Comparison of ENCODE assay signal across 1 cellular context in the genomic region with DNA sequence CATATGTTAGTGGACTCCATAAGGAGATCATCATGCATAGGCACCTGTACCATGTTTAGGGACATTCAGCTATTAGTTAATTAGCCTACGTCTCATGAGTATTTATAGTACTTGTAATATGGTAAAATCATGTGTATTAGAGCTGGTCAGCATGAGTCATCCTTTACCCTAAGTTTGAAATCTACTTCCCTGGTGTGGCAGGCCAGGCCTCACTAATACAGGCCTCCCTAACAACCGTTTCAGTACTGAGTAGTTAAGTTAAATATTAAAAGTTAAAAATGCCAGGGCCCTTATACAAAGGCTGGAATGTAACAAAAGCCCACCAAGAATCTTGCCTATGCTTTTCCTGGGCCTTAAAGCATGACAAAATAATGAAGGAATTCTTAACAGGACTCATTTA.
TF ChIP-seq lines count a peak whose summit lies in the region.

No MANE protein-coding gene starts in this region.

TF ChIP-seq in GM23338, 12 proteins besides CTCF, POLR2A, EP300 and RAD21:
- TF ChIP-seq, protein P1, sequence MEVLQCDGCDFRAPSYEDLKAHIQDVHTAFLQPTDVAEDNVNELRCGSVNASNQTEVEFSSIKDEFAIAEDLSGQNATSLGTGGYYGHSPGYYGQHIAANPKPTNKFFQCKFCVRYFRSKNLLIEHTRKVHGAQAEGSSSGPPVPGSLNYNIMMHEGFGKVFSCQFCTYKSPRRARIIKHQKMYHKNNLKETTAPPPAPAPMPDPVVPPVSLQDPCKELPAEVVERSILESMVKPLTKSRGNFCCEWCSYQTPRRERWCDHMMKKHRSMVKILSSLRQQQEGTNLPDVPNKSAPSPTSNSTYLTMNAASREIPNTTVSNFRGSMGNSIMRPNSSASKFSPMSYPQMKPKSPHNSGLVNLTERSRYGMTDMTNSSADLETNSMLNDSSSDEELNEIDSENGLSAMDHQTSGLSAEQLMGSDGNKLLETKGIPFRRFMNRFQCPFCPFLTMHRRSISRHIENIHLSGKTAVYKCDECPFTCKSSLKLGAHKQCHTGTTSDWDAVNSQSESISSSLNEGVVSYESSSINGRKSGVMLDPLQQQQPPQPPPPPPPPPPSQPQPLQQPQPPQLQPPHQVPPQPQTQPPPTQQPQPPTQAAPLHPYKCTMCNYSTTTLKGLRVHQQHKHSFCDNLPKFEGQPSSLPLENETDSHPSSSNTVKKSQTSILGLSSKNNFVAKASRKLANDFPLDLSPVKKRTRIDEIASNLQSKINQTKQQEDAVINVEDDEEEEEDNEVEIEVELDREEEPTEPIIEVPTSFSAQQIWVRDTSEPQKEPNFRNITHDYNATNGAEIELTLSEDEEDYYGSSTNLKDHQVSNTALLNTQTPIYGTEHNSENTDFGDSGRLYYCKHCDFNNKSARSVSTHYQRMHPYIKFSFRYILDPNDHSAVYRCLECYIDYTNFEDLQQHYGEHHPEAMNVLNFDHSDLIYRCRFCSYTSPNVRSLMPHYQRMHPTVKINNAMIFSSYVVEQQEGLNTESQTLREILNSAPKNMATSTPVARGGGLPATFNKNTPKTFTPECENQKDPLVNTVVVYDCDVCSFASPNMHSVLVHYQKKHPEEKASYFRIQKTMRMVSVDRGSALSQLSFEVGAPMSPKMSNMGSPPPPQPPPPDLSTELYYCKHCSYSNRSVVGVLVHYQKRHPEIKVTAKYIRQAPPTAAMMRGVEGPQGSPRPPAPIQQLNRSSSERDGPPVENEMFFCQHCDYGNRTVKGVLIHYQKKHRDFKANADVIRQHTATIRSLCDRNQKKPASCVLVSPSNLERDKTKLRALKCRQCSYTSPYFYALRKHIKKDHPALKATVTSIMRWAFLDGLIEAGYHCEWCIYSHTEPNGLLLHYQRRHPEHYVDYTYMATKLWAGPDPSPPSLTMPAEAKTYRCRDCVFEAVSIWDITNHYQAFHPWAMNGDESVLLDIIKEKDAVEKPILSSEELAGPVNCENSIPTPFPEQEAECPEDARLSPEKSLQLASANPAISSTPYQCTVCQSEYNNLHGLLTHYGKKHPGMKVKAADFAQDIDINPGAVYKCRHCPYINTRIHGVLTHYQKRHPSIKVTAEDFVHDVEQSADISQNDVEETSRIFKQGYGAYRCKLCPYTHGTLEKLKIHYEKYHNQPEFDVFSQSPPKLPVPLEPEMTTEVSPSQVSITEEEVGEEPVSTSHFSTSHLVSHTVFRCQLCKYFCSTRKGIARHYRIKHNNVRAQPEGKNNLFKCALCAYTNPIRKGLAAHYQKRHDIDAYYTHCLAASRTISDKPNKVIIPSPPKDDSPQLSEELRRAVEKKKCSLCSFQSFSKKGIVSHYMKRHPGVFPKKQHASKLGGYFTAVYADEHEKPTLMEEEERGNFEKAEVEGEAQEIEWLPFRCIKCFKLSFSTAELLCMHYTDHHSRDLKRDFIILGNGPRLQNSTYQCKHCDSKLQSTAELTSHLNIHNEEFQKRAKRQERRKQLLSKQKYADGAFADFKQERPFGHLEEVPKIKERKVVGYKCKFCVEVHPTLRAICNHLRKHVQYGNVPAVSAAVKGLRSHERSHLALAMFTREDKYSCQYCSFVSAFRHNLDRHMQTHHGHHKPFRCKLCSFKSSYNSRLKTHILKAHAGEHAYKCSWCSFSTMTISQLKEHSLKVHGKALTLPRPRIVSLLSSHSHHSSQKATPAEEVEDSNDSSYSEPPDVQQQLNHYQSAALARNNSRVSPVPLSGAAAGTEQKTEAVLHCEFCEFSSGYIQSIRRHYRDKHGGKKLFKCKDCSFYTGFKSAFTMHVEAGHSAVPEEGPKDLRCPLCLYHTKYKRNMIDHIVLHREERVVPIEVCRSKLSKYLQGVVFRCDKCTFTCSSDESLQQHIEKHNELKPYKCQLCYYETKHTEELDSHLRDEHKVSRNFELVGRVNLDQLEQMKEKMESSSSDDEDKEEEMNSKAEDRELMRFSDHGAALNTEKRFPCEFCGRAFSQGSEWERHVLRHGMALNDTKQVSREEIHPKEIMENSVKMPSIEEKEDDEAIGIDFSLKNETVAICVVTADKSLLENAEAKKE (CRISPR knock-in tag; IDR thresholded peaks at IDR 0.05), result no peak
- TF ChIP-seq NANOG (IDR thresholded peaks at IDR 0.05; ENCODE audit: borderline replicate concordance) (no peak), EZH2 (IDR thresholded peaks at IDR 0.05; ENCODE audit: low read depth, unreplicated experiment) (no peak), JUNB (IDR thresholded peaks at IDR 0.05; ENCODE audit: unreplicated experiment) (no peak), POLR2AphosphoS5 (IDR thresholded peaks at IDR 0.05; ENCODE audit: low read depth) (no peak), CREB1 (CRISPR knock-in tag; IDR thresholded peaks at IDR 0.05; ENCODE audit: low read depth) (no peak), ZNF331 (CRISPR knock-in tag; IDR thresholded peaks at IDR 0.05; ENCODE audit: low read depth) (no peak), EZH2phosphoT487 (IDR thresholded peaks at IDR 0.05; ENCODE audit: unreplicated experiment) (no peak), STAT1 (IDR thresholded peaks at IDR 0.05; ENCODE audit: unreplicated experiment) (no peak), ZNF114 (CRISPR knock-in tag; IDR thresholded peaks at IDR 0.05) (no peak)
- TF ChIP-seq, protein P2, sequence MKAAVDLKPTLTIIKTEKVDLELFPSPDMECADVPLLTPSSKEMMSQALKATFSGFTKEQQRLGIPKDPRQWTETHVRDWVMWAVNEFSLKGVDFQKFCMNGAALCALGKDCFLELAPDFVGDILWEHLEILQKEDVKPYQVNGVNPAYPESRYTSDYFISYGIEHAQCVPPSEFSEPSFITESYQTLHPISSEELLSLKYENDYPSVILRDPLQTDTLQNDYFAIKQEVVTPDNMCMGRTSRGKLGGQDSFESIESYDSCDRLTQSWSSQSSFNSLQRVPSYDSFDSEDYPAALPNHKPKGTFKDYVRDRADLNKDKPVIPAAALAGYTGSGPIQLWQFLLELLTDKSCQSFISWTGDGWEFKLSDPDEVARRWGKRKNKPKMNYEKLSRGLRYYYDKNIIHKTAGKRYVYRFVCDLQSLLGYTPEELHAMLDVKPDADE (IDR thresholded peaks at IDR 0.05), result no peak
- TF ChIP-seq, protein P3, sequence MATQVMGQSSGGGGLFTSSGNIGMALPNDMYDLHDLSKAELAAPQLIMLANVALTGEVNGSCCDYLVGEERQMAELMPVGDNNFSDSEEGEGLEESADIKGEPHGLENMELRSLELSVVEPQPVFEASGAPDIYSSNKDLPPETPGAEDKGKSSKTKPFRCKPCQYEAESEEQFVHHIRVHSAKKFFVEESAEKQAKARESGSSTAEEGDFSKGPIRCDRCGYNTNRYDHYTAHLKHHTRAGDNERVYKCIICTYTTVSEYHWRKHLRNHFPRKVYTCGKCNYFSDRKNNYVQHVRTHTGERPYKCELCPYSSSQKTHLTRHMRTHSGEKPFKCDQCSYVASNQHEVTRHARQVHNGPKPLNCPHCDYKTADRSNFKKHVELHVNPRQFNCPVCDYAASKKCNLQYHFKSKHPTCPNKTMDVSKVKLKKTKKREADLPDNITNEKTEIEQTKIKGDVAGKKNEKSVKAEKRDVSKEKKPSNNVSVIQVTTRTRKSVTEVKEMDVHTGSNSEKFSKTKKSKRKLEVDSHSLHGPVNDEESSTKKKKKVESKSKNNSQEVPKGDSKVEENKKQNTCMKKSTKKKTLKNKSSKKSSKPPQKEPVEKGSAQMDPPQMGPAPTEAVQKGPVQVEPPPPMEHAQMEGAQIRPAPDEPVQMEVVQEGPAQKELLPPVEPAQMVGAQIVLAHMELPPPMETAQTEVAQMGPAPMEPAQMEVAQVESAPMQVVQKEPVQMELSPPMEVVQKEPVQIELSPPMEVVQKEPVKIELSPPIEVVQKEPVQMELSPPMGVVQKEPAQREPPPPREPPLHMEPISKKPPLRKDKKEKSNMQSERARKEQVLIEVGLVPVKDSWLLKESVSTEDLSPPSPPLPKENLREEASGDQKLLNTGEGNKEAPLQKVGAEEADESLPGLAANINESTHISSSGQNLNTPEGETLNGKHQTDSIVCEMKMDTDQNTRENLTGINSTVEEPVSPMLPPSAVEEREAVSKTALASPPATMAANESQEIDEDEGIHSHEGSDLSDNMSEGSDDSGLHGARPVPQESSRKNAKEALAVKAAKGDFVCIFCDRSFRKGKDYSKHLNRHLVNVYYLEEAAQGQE (IDR thresholded peaks at IDR 0.05; ENCODE audit: unreplicated experiment), result no peak
